In genomic region chr3:98884675-98885371, GRCh38 we compare ENCODE assay signal across 16 cellular contexts. TPM values are rescaled to one million over a fixed set of nuclear protein-coding genes. Genes with fewer than 3 reads are reported as not detected.
DNase-seq lines count a peak whose midpoint lies in the region; ATAC-seq, FAIRE-seq and TF ChIP-seq lines count a peak whose summit lies in the region.
"Had no signal": no experiment of that assay in that cellular context is flagged by ENCODE, and none has a peak within 500 bp of the region (broad histone marks: within the 10 kb centered on the region; RNA-seq: fewer than 3 reads in every experiment).

No MANE protein-coding gene starts in this region.

- no peak for TF ChIP-seq CTCF in epithelial cell of proximal tubule (conservative IDR thresholded peaks at IDR 0.05; ENCODE audit: low read depth, low read length)

- DNase-seq in EL (peak; percentile 71), RCC 7860 (ENCODE audit: low spot score) (no peak), epithelial cell of proximal tubule (ENCODE audit: low read depth) (no peak), myocyte (ENCODE audit: low read depth) (peak; percentile 24), 8988T (no peak)
- DNase-seq: activated naive CD8-positive, alpha-beta T cell treated with anti-CD3 and anti-CD28 coated beads for 36 hours; C1 segment of cervical spinal cord; effector memory CD4-positive, alpha-beta T cell; KBM-7; naive thymus-derived CD4-positive, alpha-beta T cell; NCI-H2029 treated with DMSO at 0.1 percent for 48 hours; T1000 had no signal

- FAIRE-seq in RCC 7860 (lab: Jason Lieb, UNC): peak; percentile 77

- ATAC-seq in HG03097 (IDR thresholded peaks at IDR 0.05; ENCODE audit: low FRiP score, unreplicated experiment) (no peak), GM18870 (IDR thresholded peaks at IDR 0.05; ENCODE audit: unreplicated experiment) (no peak), GM19397 (IDR thresholded peaks at IDR 0.05; ENCODE audit: unreplicated experiment) (no peak)
- ATAC-seq: naive thymus-derived CD4-positive, alpha-beta T cell had no signal

- H3K4me3 ChIP-seq in epithelial cell of proximal tubule (ENCODE audit: low read depth, low read length): peak overlapping the region; percentile 95
- H3K4me3 ChIP-seq: vagina had no signal

RNA-seq across cellular contexts. Expression of gene DCBLD2, which starts 16.7 kb away (rescaled TPM):
- total RNA-seq in epithelial cell of proximal tubule (621 and 846 TPM in 2 replicates), myocyte (85.1 and 88.2 TPM in 2 replicates)
- 32.5 TPM for polyA plus RNA-seq in myocyte (2012)

Comparison
In these comparisons a context has a peak if more than half of its experiments do, and no peak if none do; other contexts are left out.
1. DNase-seq: peak in EL (single experiment) and myocyte (single experiment); none in RCC 7860 (single experiment), epithelial cell of proximal tubule (single experiment) and 8988T (single experiment).